In genomic region chr19:40778045-40778864, GRCh38 we compare ENCODE assay signal across 1 cellular context.
TF ChIP-seq lines count a peak whose summit lies in the region.

TSS of gene RAB4B (plus strand) at chr19:40778247. CDS start at chr19:40778376, 129 bp downstream.

TF ChIP-seq in HepG2, 621 proteins besides CTCF, POLR2A, EP300 and RAD21 (continued from another document and continues in another):
- no peak for TF ChIP-seq ZNF292 (CRISPR knock-in tag; IDR thresholded peaks at IDR 0.05; ENCODE audit: borderline replicate concordance, low read depth)
- TF ChIP-seq ZNF318 (CRISPR knock-in tag; IDR thresholded peaks at IDR 0.05) = 0 out of 2 replicates have a peak, but pooled peaks have one; percentile 22
- peak; percentile 82 for TF ChIP-seq RBFOX2 (IDR thresholded peaks at IDR 0.05; ENCODE audit: low read depth, low read length)
- no peak for TF ChIP-seq ZNF335 (CRISPR knock-in tag; IDR thresholded peaks at IDR 0.05)
- 0 out of 2 replicates have a peak, but pooled peaks have one; percentile 63 for TF ChIP-seq ZNF224 (CRISPR knock-in tag; IDR thresholded peaks at IDR 0.05)
- no peak for TF ChIP-seq ZNF441 (CRISPR knock-in tag; IDR thresholded peaks at IDR 0.05; ENCODE audit: borderline replicate concordance)
- TF ChIP-seq ZNF749 (CRISPR knock-in tag; IDR thresholded peaks at IDR 0.05; ENCODE audit: borderline replicate concordance) = no peak
- TF ChIP-seq HDAC2 (CRISPR knock-in tag; IDR thresholded peaks at IDR 0.05) = 0 out of 2 replicates have a peak, but pooled peaks have one; percentile 13
- TF ChIP-seq, protein P1, sequence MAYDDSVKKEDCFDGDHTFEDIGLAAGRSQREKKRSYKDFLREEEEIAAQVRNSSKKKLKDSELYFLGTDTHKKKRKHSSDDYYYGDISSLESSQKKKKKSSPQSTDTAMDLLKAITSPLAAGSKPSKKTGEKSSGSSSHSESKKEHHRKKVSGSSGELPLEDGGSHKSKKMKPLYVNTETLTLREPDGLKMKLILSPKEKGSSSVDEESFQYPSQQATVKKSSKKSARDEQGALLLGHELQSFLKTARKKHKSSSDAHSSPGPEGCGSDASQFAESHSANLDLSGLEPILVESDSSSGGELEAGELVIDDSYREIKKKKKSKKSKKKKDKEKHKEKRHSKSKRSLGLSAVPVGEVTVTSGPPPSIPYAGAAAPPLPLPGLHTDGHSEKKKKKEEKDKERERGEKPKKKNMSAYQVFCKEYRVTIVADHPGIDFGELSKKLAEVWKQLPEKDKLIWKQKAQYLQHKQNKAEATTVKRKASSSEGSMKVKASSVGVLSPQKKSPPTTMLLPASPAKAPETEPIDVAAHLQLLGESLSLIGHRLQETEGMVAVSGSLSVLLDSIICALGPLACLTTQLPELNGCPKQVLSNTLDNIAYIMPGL (CRISPR knock-in tag; IDR thresholded peaks at IDR 0.05; ENCODE audit: borderline replicate concordance in 1 of 2, low read depth in 1 of 2) = no peak; a peak in 1 of 4 replicates
- TF ChIP-seq HNF1B (CRISPR knock-in tag; IDR thresholded peaks at IDR 0.05) = peak; percentile 48; the same call in 1 of the 2 replicates
- no peak for TF ChIP-seq ZNF720 (CRISPR knock-in tag; IDR thresholded peaks at IDR 0.05)
- no peak; the same call in 1 of the 2 replicates for TF ChIP-seq GATA4 (IDR thresholded peaks at IDR 0.05; ENCODE audit: borderline replicate concordance, low read depth)
- TF ChIP-seq ZZZ3 (CRISPR knock-in tag; IDR thresholded peaks at IDR 0.05; ENCODE audit: borderline replicate concordance) = peak; percentile 50; the same call in 1 of the 2 replicates
- peak; percentile 35; the same call in 1 of the 2 replicates for TF ChIP-seq ZNF891 (CRISPR knock-in tag; IDR thresholded peaks at IDR 0.05)
- no peak for TF ChIP-seq MYPOP (CRISPR knock-in tag; IDR thresholded peaks at IDR 0.05)
- no peak for TF ChIP-seq IKZF4 (CRISPR knock-in tag; IDR thresholded peaks at IDR 0.05; ENCODE audit: borderline replicate concordance, low read depth, not compliant biosample characterization)
- TF ChIP-seq ZNF550 (CRISPR knock-in tag; IDR thresholded peaks at IDR 0.05; ENCODE audit: borderline replicate concordance) = no peak
- 0 out of 2 replicates have a peak, but pooled peaks have one; percentile 38 for TF ChIP-seq ZFYVE20 (CRISPR knock-in tag; IDR thresholded peaks at IDR 0.05; ENCODE audit: borderline replicate concordance, low read depth)
- no peak for TF ChIP-seq ZNF747 (CRISPR knock-in tag; IDR thresholded peaks at IDR 0.05; ENCODE audit: borderline replicate concordance)
- no peak for TF ChIP-seq ZNF468 (CRISPR knock-in tag; IDR thresholded peaks at IDR 0.05)
- TF ChIP-seq PREB (CRISPR knock-in tag; IDR thresholded peaks at IDR 0.05) = no peak
- no peak for TF ChIP-seq GPBP1L1 (CRISPR knock-in tag; IDR thresholded peaks at IDR 0.05)
- no peak for TF ChIP-seq ZNF530 (CRISPR knock-in tag; IDR thresholded peaks at IDR 0.05; ENCODE audit: low read depth)
- TF ChIP-seq AGO2 (optimal IDR thresholded peaks at IDR 0.05; ENCODE audit: low read depth, low read length) = peak; percentile 52
- no peak for TF ChIP-seq NFIC (IDR thresholded peaks at IDR 0.05; ENCODE audit: low read length)
- no peak for TF ChIP-seq ZNF674 (CRISPR knock-in tag; IDR thresholded peaks at IDR 0.05; ENCODE audit: low read depth)
- TF ChIP-seq SMAD1 (CRISPR knock-in tag; IDR thresholded peaks at IDR 0.05; ENCODE audit: borderline replicate concordance, low read depth) = 0 out of 2 replicates have a peak, but pooled peaks have one; percentile 68
- TF ChIP-seq ZFP36L2 (CRISPR knock-in tag; IDR thresholded peaks at IDR 0.05) = no peak
- TF ChIP-seq MTF2 (CRISPR knock-in tag; IDR thresholded peaks at IDR 0.05; ENCODE audit: borderline replicate concordance) = no peak
- no peak for TF ChIP-seq FOXP1 (IDR thresholded peaks at IDR 0.05)
- TF ChIP-seq FOXP1 (CRISPR knock-in tag; IDR thresholded peaks at IDR 0.05) = no peak
- TF ChIP-seq ZNF101 (CRISPR knock-in tag; IDR thresholded peaks at IDR 0.05; ENCODE audit: borderline replicate concordance, low read depth) = no peak
- TF ChIP-seq SYNCRIP (IDR thresholded peaks at IDR 0.05; ENCODE audit: insufficient read depth, low read depth, low read length) = no peak
- TF ChIP-seq ARID2 (CRISPR knock-in tag; IDR thresholded peaks at IDR 0.05; ENCODE audit: borderline replicate concordance) = peak; percentile 58; the same call in 1 of the 2 replicates
- TF ChIP-seq, protein P2, sequence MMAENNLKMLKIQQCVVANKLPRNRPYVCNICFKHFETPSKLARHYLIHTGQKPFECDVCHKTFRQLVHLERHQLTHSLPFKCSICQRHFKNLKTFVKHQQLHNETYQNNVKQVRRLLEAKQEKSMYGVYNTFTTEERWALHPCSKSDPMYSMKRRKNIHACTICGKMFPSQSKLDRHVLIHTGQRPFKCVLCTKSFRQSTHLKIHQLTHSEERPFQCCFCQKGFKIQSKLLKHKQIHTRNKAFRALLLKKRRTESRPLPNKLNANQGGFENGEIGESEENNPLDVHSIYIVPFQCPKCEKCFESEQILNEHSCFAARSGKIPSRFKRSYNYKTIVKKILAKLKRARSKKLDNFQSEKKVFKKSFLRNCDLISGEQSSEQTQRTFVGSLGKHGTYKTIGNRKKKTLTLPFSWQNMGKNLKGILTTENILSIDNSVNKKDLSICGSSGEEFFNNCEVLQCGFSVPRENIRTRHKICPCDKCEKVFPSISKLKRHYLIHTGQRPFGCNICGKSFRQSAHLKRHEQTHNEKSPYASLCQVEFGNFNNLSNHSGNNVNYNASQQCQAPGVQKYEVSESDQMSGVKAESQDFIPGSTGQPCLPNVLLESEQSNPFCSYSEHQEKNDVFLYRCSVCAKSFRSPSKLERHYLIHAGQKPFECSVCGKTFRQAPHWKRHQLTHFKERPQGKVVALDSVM (CRISPR knock-in tag; IDR thresholded peaks at IDR 0.05) = no peak
- no peak for TF ChIP-seq MTF1 (CRISPR knock-in tag; IDR thresholded peaks at IDR 0.05)
- TF ChIP-seq ZNF564 (CRISPR knock-in tag; IDR thresholded peaks at IDR 0.05) = no peak
- TF ChIP-seq TSC22D2 (CRISPR knock-in tag; IDR thresholded peaks at IDR 0.05; ENCODE audit: borderline replicate concordance) = no peak
